In the genomic region with DNA sequence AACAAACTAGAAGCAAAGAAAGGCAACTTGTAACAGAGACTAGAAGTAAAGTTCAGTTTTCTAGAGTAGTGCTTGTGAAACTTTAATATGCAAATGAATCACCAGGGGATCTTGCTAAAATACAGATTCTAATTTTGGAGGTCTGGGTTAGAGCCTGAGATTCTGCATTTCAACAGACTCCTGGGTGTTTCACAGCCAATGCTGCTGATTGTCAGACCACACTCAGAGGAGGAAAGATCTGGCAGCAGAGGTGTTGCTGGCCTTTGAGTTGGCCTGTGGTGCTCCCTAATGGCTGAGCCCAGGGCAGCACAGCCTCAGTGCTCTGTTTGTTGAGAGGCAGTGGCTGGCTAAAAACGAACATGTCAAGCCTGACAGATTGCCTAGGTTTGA, we compare ENCODE assay signal across 12 cellular contexts. TPM values are rescaled to one million over a fixed set of nuclear protein-coding genes. Genes with fewer than 3 reads are reported as not detected.
DNase-seq lines count a peak whose midpoint lies in the region; TF ChIP-seq lines count a peak whose summit lies in the region.
"Had no signal": no experiment of that assay in that cellular context is flagged by ENCODE, and none has a peak within 500 bp of the region (broad histone marks: within the 10 kb centered on the region; RNA-seq: fewer than 3 reads in every experiment).

No MANE protein-coding gene starts in this region.

- intact Hi-C loops in activated naive CD4-positive, alpha-beta T cell treated with anti-CD3 and anti-CD28 coated beads for 36 hours (cut with micrococcal nuclease) = no loop called here
- intact Hi-C loops in thyroid gland (cut with DNase I) = no loop called here

- no peak overlapping the region for H3K4me3 Mint-ChIP-seq in activated naive CD4-positive, alpha-beta T cell treated with anti-CD3 and anti-CD28 coated beads for 36 hours

- CTCF ChIA-PET in activated naive CD4-positive, alpha-beta T cell treated with anti-CD3 and anti-CD28 coated beads for 36 hours (lab: Charles Lee) = interaction anchor here (1.0 to 2.0 kb wide), 2 partner anchors 10 kb away, joined by 3 to 5 read pairs; no protein-coding TSS in a partner anchor

- H3K27me3 Mint-ChIP-seq in activated naive CD4-positive, alpha-beta T cell treated with anti-CD3 and anti-CD28 coated beads for 36 hours (ENCODE audit: low read depth) = no peaks in the 10 kb centered on the region

- no peak for TF ChIP-seq CTCF in thyroid gland (IDR thresholded peaks at IDR 0.05)

- H3K4me3 ChIP-seq in HUES48 (ENCODE audit: low read depth, low read length) (no peak overlapping the region), thyroid gland (replicated peaks in 1 of 3) (no peak overlapping the region)
- H3K4me3 ChIP-seq: A549, spleen, upper lobe of left lung had no signal

- peaks cover 3% of the 10 kb centered on the region for H3K36me3 Mint-ChIP-seq in activated naive CD4-positive, alpha-beta T cell treated with anti-CD3 and anti-CD28 coated beads for 36 hours (ENCODE audit: low read depth)

- H3K36me3 ChIP-seq in HUES48 (ENCODE audit: control insufficient read depth, insufficient read depth, low read length) (peaks cover 13% of the 10 kb centered on the region), thyroid gland (peaks cover 3 to 4% of the 10 kb centered on the region in 2 donors)

- peaks cover 38% of the 10 kb centered on the region for H3K4me1 Mint-ChIP-seq in activated naive CD4-positive, alpha-beta T cell treated with anti-CD3 and anti-CD28 coated beads for 36 hours (ENCODE audit: low read depth)

- no peaks in the 10 kb centered on the region for H3K9me3 Mint-ChIP-seq in activated naive CD4-positive, alpha-beta T cell treated with anti-CD3 and anti-CD28 coated beads for 36 hours

- H3K27ac ChIP-seq in HUES48 (ENCODE audit: low read depth, low read length) (peak overlapping the region; percentile 56), thyroid gland (peak overlapping the region in 2 of 3 donors; percentile 25 to 87)
- H3K27ac ChIP-seq: A549 had no signal

- no peak overlapping the region for H3K27ac Mint-ChIP-seq in activated naive CD4-positive, alpha-beta T cell treated with anti-CD3 and anti-CD28 coated beads for 36 hours

- 17 to 20% methylated on average over 1 of the region's 1 CpG for whole genome bisulfite sequencing in thyroid gland, 2 donors

- TF ChIP-seq POLR2A in thyroid gland (IDR thresholded peaks at IDR 0.05) = no peak

- H3K27me3 ChIP-seq in HUES48 (ENCODE audit: control insufficient read depth, insufficient read depth, low read length) (no peaks in the 10 kb centered on the region; the same call in 1 of the 2 replicates), thyroid gland (no peaks in the 10 kb centered on the region)
- H3K27me3 ChIP-seq: spleen, upper lobe of left lung had no signal

- DNase-seq in activated naive CD4-positive, alpha-beta T cell treated with anti-CD3 and anti-CD28 coated beads for 36 hours = peak; percentile 16
- no peak for DNase-seq in activated naive CD4-positive, alpha-beta T cell treated with anti-CD3 and anti-CD28 coated beads, Interleukin-2, amount 50 U/mL, for 16 hours
- DNase-seq in germinal center (ENCODE audit: low spot score) (peak; percentile 41), thyroid gland (peak in 1 of 2 donors; percentile 20), NCI-H2227 treated with DMSO at 0.1 percent for 48 hours (lab: John Stamatoyannopoulos, UW) (no peak), UCSD-AML1 (lab: John Stamatoyannopoulos, UW; ENCODE audit: unreplicated experiment) (no peak), NCI-H1105 treated with DMSO at 0.1 percent for 48 hours (lab: John Stamatoyannopoulos, UW) (no peak)
- DNase-seq: NK-92 treated with Interleukin-12 subunit alpha and Interleukin-12 subunit beta, amount 100 ng/mL, for 24 hours; spleen; upper lobe of left lung had no signal

- H3K4me1 ChIP-seq in HUES48 (ENCODE audit: control insufficient read depth, insufficient read depth, low read length) (peaks cover 48% of the 10 kb centered on the region), thyroid gland (peaks cover 79 to 94% of the 10 kb centered on the region in 2 donors)

- H3K9me3 ChIP-seq in HUES48 (ENCODE audit: control insufficient read depth, insufficient read depth, low read length) (no peaks in the 10 kb centered on the region), thyroid gland (no peaks in the 10 kb centered on the region)
- H3K9me3 ChIP-seq: A549, spleen, upper lobe of left lung had no signal

- H3K9ac ChIP-seq in HUES48 (ENCODE audit: low read depth, low read length) = no peak overlapping the region

RNA-seq across cellular contexts. Expression of a gene that starts 5.4 kb away (rescaled TPM):
- 10 to 100 TPM; 13.9 to 16.2 TPM for total RNA-seq in activated naive CD4-positive, alpha-beta T cell treated with anti-CD3 and anti-CD28 coated beads for 36 hours
- total RNA-seq in thyroid gland = 100 to 1,000 TPM in 1 of 4 donors, 10 to 100 TPM in 3; 49.5 to 117 (median 57.8) TPM

RNA-seq across cellular contexts. Expression of a gene that starts 32.7 kb away (rescaled TPM):
- under 1 TPM; 0.22 to 0.57 TPM for total RNA-seq in activated naive CD4-positive, alpha-beta T cell treated with anti-CD3 and anti-CD28 coated beads for 36 hours
- 10 to 100 TPM in 3 of 4 donors, 1 to 10 TPM in 1; 9.5 to 25.1 (median 17.4) TPM for total RNA-seq in thyroid gland

RNA-seq across cellular contexts. Expression of a gene that starts 47.8 kb away (rescaled TPM):
- 1 to 10 TPM; 5.6 to 6.5 TPM for total RNA-seq in activated naive CD4-positive, alpha-beta T cell treated with anti-CD3 and anti-CD28 coated beads for 36 hours
- 10 to 100 TPM; 11.2 to 15.8 (median 14.0) TPM for total RNA-seq in thyroid gland

RNA-seq across cellular contexts. Expression of a gene that starts 54.4 kb away (rescaled TPM):
- under 1 TPM; 0.32 to 0.76 TPM for total RNA-seq in activated naive CD4-positive, alpha-beta T cell treated with anti-CD3 and anti-CD28 coated beads for 36 hours
- total RNA-seq in thyroid gland = 1 to 10 TPM in 2 of 4 donors, not detected in 2; 1.8 to 2.6 TPM

Comparison
In these comparisons a context has a peak if more than half of its experiments do, and no peak if none do; other contexts are left out.
1. DNase-seq: peak in activated naive CD4-positive, alpha-beta T cell treated with anti-CD3 and anti-CD28 coated beads for 36 hours (single experiment) and germinal center (single experiment); none in activated naive CD4-positive, alpha-beta T cell treated with anti-CD3 and anti-CD28 coated beads, Interleukin-2, amount 50 U/mL, for 16 hours (single experiment), NCI-H2227 treated with DMSO at 0.1 percent for 48 hours (single experiment), UCSD-AML1 (single experiment) and NCI-H1105 treated with DMSO at 0.1 percent for 48 hours (single experiment).
2. RNA of a gene that starts 32.7 kb away (total RNA-seq): 9.5 to 25.1 TPM in thyroid gland; 0.22 to 0.57 TPM in activated naive CD4-positive, alpha-beta T cell treated with anti-CD3 and anti-CD28 coated beads for 36 hours; every median in the first group is over 4 times any median in the second.